In genomic region chr10:80453715-80454525, GRCh38 we compare ENCODE assay signal across 8 cellular contexts. TPM values are rescaled to one million over a fixed set of nuclear protein-coding genes. Genes with fewer than 3 reads are reported as not detected.
A peak's percentile ranks its signal among the peaks of the same experiment; 100 is the strongest.
DNase-seq lines count a peak whose midpoint lies in the region; ATAC-seq and TF ChIP-seq lines count a peak whose summit lies in the region.

TSPAN14 (plus strand) TSS chr10:80454310; CDS start chr10:80489234, 34,924 bp downstream.

- peaks cover 33 to 67% of the 10 kb centered on the region in 2 donors for H3K4me1 ChIP-seq in left lung

- no peaks in the 10 kb centered on the region for H3K36me3 ChIP-seq in left lung

- intact Hi-C loops in left lung (cut with DNase I), result no loop called here

- peak; percentile 67 for ATAC-seq in HG02885 (IDR thresholded peaks at IDR 0.05; ENCODE audit: poor library complexity, unreplicated experiment)
- ATAC-seq in left lung, result peak; percentile 76

- H3K27ac ChIP-seq in 22Rv1 (peak within 1 kb of the TSS; percentile 87), left lung (peak within 1 kb of the TSS; percentile 96 to 98)

- no peaks in the 10 kb centered on the region for H3K27me3 ChIP-seq in left lung

- H3K9me3 ChIP-seq in left lung, result peaks cover 0 to 4% of the 10 kb centered on the region in 2 donors

- peak within 1 kb of the TSS; percentile 95 to 98 for H3K4me3 ChIP-seq in left lung

- TF ChIP-seq POLR2A in GM15510 (IDR thresholded peaks at IDR 0.05; ENCODE audit: borderline replicate concordance, extremely low read depth, insufficient read length), result peak; percentile 70

- TF ChIP-seq CTCF in 22Rv1 (IDR thresholded peaks at IDR 0.05) (no peak), left lung (IDR thresholded peaks at IDR 0.05) (no peak)

- DNase-seq in NCI-H2227 (lab: John Stamatoyannopoulos, UW; ENCODE audit: unreplicated experiment), result peak; percentile 81
- DNase-seq in activated CD4-positive, alpha-beta T cell treated with anti-CD3 and anti-CD28 coated beads, Interleukin-2, amount 50 U/mL, for 1 hour, result peak; percentile 69
- DNase-seq in dermis blood vessel endothelial cell, result peak; percentile 84
- DNase-seq in left lung, result peak; percentile 86 to 97
- DNase-seq in stimulated activated CD4-positive, alpha-beta T cell treated with anti-CD3 and anti-CD28 coated beads, Interleukin-2, amount 100 ng/mL, for 48 hours, result peak; percentile 64 to 70

RNA-seq across cellular contexts. Expression of gene TSPAN14, which starts in this region (rescaled TPM):
- total RNA-seq in dermis blood vessel endothelial cell (91.0 and 148 TPM in 2 replicates), left lung (100 to 1,000 TPM; 116 to 158 TPM)

Comparison
In these comparisons a context has a peak if more than half of its experiments do, and no peak if none do; other contexts are left out.
1. Peak in every context shown above with its lines: DNase-seq, ATAC-seq, H3K4me3 ChIP-seq and H3K27ac ChIP-seq.